12 cellular contexts compared by ENCODE assay signal in the genomic region with DNA sequence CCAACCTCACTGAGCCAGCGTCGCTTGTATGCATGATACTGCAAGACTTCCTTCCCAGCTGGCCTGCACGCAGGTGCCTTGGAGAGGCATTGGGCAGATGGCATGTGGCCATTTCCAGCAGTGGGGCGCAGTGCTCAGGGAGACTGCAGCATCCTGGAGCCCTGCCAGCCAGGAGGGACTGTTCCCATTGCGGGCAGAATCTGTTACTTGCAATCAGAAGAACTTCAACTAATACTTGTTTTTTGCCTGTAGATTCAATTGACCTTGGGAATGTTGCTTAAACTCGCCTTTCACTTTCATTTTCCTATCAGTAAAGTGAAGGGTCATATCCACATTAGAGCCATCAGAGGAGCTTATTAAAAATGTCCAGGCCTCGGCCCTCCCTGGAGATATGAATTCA. TPM values are rescaled to one million over a fixed set of nuclear protein-coding genes. Genes with fewer than 3 reads are reported as not detected.
A peak's percentile ranks its signal among the peaks of the same experiment; 100 is the strongest.
DNase-seq lines count a peak whose midpoint lies in the region; ATAC-seq and TF ChIP-seq lines count a peak whose summit lies in the region.
"Had no signal": no experiment of that assay in that cellular context is flagged by ENCODE, and none has a peak within 500 bp of the region (broad histone marks: within the 10 kb centered on the region; RNA-seq: fewer than 3 reads in every experiment).

No MANE protein-coding gene starts in this region.

- H3K36me3 ChIP-seq in breast epithelium, result no peaks in the 10 kb centered on the region
- H3K36me3 ChIP-seq in mammary epithelial cell (ENCODE audit: insufficient read depth, low read length), result peaks cover 2% of the 10 kb centered on the region
- peaks cover 0 to under 1% of the 10 kb centered on the region in 2 donors for H3K36me3 ChIP-seq in mucosa of rectum (ENCODE audit: control insufficient read depth in 2 of 2, insufficient read depth in 2 of 2, low read length in 2 of 2)
- H3K36me3 ChIP-seq in aorta (ENCODE audit: control insufficient read depth in 1 of 2, insufficient read depth in 2 of 2, low read length in 1 of 2), result no peaks in the 10 kb centered on the region

- H3K27me3 ChIP-seq in breast epithelium (no peaks in the 10 kb centered on the region), mammary epithelial cell (ENCODE audit: insufficient read depth, low read length) (no peaks in the 10 kb centered on the region), mucosa of rectum (ENCODE audit: control insufficient read depth in 2 of 2, insufficient read depth in 2 of 2, low read length in 2 of 2) (no peaks in the 10 kb centered on the region), aorta (ENCODE audit: control insufficient read depth in 1 of 2, insufficient read depth in 2 of 2, low read length in 1 of 2) (no peaks in the 10 kb centered on the region)

- POLR2A ChIA-PET in activated CD4-positive, alpha-beta memory T cell treated with anti-CD3 and anti-CD28 coated beads, Interleukin-2, amount 10 ng/mL, durations not matched to agents 7 days and 5 days (lab: Charles Lee), result no interaction called here

- H3K4me3 ChIP-seq in breast epithelium, result peak overlapping the region in 1 of 3 donors; percentile 33
- H3K4me3 ChIP-seq in mammary epithelial cell (replicated peaks in 1 of 3; ENCODE audit: insufficient read depth in 1 of 3, low read depth in 2 of 3, low read length in 3 of 3), result no peak overlapping the region
- H3K4me3 ChIP-seq in mucosa of rectum (ENCODE audit: low read length in 2 of 2), result peak overlapping the region; percentile 43 to 54
- no peak overlapping the region for H3K4me3 ChIP-seq in aorta (ENCODE audit: low read length in 2 of 2)

- no TSS peak for BruUV-seq in mammary epithelial cell (replicated peaks; lab: Mats Ljungman, UMichigan)

- TF ChIP-seq POLR2A in breast epithelium (IDR thresholded peaks at IDR 0.05), result no peak

- peaks cover 16% of the 10 kb centered on the region for H3K36me3 Mint-ChIP-seq in glutamatergic neuron (ENCODE audit: unreplicated experiment)
- H3K36me3 Mint-ChIP-seq in activated CD4-positive, alpha-beta memory T cell treated with anti-CD3 and anti-CD28 coated beads, Interleukin-2, amount 10 ng/mL, durations not matched to agents 7 days and 5 days (ENCODE audit: low read depth), result peaks cover 8% of the 10 kb centered on the region

- intact Hi-C loops in breast epithelium (cut with DNase I; ENCODE audit: low total_unique reads) (no loop called here), mammary epithelial cell (cut with micrococcal nuclease) (no loop called here), aorta (cut with DNase I) (no loop called here)

- DNase-seq in breast epithelium (ENCODE audit: low spot score in 2 of 2) (no peak), mammary epithelial cell (no peak), cerebellar nuclear complex (lab: John Stamatoyannopoulos, UW) (peak; percentile 6 to 51), aorta (peak; percentile 53 to 75), glutamatergic neuron (no peak)
- DNase-seq in activated CD4-positive, alpha-beta T cell treated with anti-CD3 and anti-CD28 coated beads, Interleukin-2, amount 50 U/mL, for 48 hours, result no peak
- no peak for DNase-seq in activated CD4-positive, alpha-beta memory T cell treated with anti-CD3 and anti-CD28 coated beads, Interleukin-2, amount 10 ng/mL, durations not matched to agents 7 days and 5 days
- DNase-seq: ACHN; effector memory CD4-positive, alpha-beta T cell; NCI-H748 treated with DMSO at 0.1 percent for 48 hours; T-helper 9 cell had no signal

- H3K27me3 Mint-ChIP-seq in glutamatergic neuron (ENCODE audit: unreplicated experiment), result peaks cover 3% of the 10 kb centered on the region
- no peaks in the 10 kb centered on the region for H3K27me3 Mint-ChIP-seq in activated CD4-positive, alpha-beta memory T cell treated with anti-CD3 and anti-CD28 coated beads, Interleukin-2, amount 10 ng/mL, durations not matched to agents 7 days and 5 days

- H3K9me3 Mint-ChIP-seq in glutamatergic neuron (ENCODE audit: unreplicated experiment), result peaks cover 2% of the 10 kb centered on the region
- no peaks in the 10 kb centered on the region for H3K9me3 Mint-ChIP-seq in activated CD4-positive, alpha-beta memory T cell treated with anti-CD3 and anti-CD28 coated beads, Interleukin-2, amount 10 ng/mL, durations not matched to agents 7 days and 5 days

- no peaks in the 10 kb centered on the region for H4K20me1 ChIP-seq in mammary epithelial cell (ENCODE audit: insufficient read depth, low read length)

- dilution Hi-C loops in mammary epithelial cell (cut with HindIII; ENCODE audit: low sequenced_read_pairs), result no loop called here

- H3K4me1 ChIP-seq in breast epithelium, result no peaks in the 10 kb centered on the region
- H3K4me1 ChIP-seq in mammary epithelial cell (ENCODE audit: insufficient read depth, low read length), result peaks cover 14% of the 10 kb centered on the region
- peaks cover 3 to 7% of the 10 kb centered on the region in 2 donors for H3K4me1 ChIP-seq in mucosa of rectum (ENCODE audit: control insufficient read depth in 2 of 2, insufficient read depth in 2 of 2, low read length in 2 of 2)
- no peaks in the 10 kb centered on the region for H3K4me1 ChIP-seq in aorta (ENCODE audit: control insufficient read depth in 1 of 2, insufficient read depth in 2 of 2, low read length in 2 of 2)

- no peak overlapping the region for H3K4me3 Mint-ChIP-seq in glutamatergic neuron (ENCODE audit: unreplicated experiment)
- no peak overlapping the region for H3K4me3 Mint-ChIP-seq in activated CD4-positive, alpha-beta memory T cell treated with anti-CD3 and anti-CD28 coated beads, Interleukin-2, amount 10 ng/mL, durations not matched to agents 7 days and 5 days

- CTCF ChIA-PET in mammary epithelial cell (lab: Charles Lee; ENCODE audit: low non-redundant PET), result no interaction called here
- CTCF ChIA-PET in activated CD4-positive, alpha-beta memory T cell treated with anti-CD3 and anti-CD28 coated beads, Interleukin-2, amount 10 ng/mL, durations not matched to agents 7 days and 5 days (lab: Charles Lee), result no interaction called here

- 89% methylated on average over 7 of the region's 7 CpGs for WGBS in mammary epithelial cell (ENCODE audit: low coverage, missing lambda C conversion rate)
- 37 to 43% methylated on average over 7 of the region's 7 CpGs for WGBS in aorta, 2 donors

- in situ Hi-C loops in mammary epithelial cell (cut with MboI; ENCODE audit: low sequenced_read_pairs in 2 of 2), result no loop called here

- H3K9me3 ChIP-seq in breast epithelium, result no peaks in the 10 kb centered on the region
- H3K9me3 ChIP-seq in mammary epithelial cell (replicated peaks; ENCODE audit: insufficient read depth, low read length), result no peaks in the 10 kb centered on the region
- H3K9me3 ChIP-seq in mucosa of rectum (ENCODE audit: control insufficient read depth in 2 of 2, low read length in 2 of 2), result no peaks in the 10 kb centered on the region
- no peaks in the 10 kb centered on the region for H3K9me3 ChIP-seq in aorta (ENCODE audit: control insufficient read depth, low read length)

- no peak overlapping the region for H3K27ac Mint-ChIP-seq in glutamatergic neuron (ENCODE audit: unreplicated experiment)
- H3K27ac Mint-ChIP-seq in activated CD4-positive, alpha-beta memory T cell treated with anti-CD3 and anti-CD28 coated beads, Interleukin-2, amount 10 ng/mL, durations not matched to agents 7 days and 5 days, result no peak overlapping the region

- H3K4me1 Mint-ChIP-seq in glutamatergic neuron (ENCODE audit: low read depth, unreplicated experiment), result no peaks in the 10 kb centered on the region
- H3K4me1 Mint-ChIP-seq in activated CD4-positive, alpha-beta memory T cell treated with anti-CD3 and anti-CD28 coated beads, Interleukin-2, amount 10 ng/mL, durations not matched to agents 7 days and 5 days, result peaks cover 5% of the 10 kb centered on the region

- H3K27ac ChIP-seq in breast epithelium (peak overlapping the region; percentile 14 to 23), mammary epithelial cell (ENCODE audit: insufficient read depth, low read depth, low read length) (no peak overlapping the region), mucosa of rectum (ENCODE audit: low read depth in 2 of 2, low read length in 2 of 2) (peak overlapping the region; percentile 44 to 72), aorta (ENCODE audit: low read depth in 1 of 2, low read length in 2 of 2) (no peak overlapping the region)

- TF ChIP-seq CTCF in breast epithelium (IDR thresholded peaks at IDR 0.05) (no peak), mammary epithelial cell (conservative IDR thresholded peaks at IDR 0.05 in 1 of 2, IDR thresholded peaks at IDR 0.05 in 1 of 2; ENCODE audit: extremely low read depth in 1 of 2, insufficient read depth in 1 of 2, low read depth in 1 of 2, low read length in 2 of 2) (no peak), glutamatergic neuron (IDR thresholded peaks at IDR 0.05; ENCODE audit: partially characterized antibody, unreplicated experiment) (no peak)

- ATAC-seq in aorta (ENCODE audit: low FRiP score), result no peak

- H3K9ac ChIP-seq in mammary epithelial cell (ENCODE audit: insufficient read depth, low read length), result no peak overlapping the region
- peak overlapping the region in 1 of 2 donors; percentile 53 for H3K9ac ChIP-seq in mucosa of rectum (ENCODE audit: low read depth in 1 of 2, low read length in 2 of 2)

- H3K79me2 ChIP-seq in mammary epithelial cell (ENCODE audit: insufficient read depth, low read length), result no peaks in the 10 kb centered on the region

- no peak overlapping the region for H3K4me2 ChIP-seq in mammary epithelial cell (ENCODE audit: insufficient read depth, low read depth, low read length)

- no peak overlapping the region for H2AFZ ChIP-seq in mammary epithelial cell (ENCODE audit: low read depth, low read length)

RNA-seq across cellular contexts. Expression of gene ANKRD9, which starts 29.8 kb away (rescaled TPM):
- total RNA-seq in breast epithelium (10 to 100 TPM; 10.4 to 24.9 (median 22.8) TPM), mammary epithelial cell (10 to 100 TPM; 11.8 to 24.0 TPM), aorta (10 to 100 TPM; 13.7 to 15.0 TPM), glutamatergic neuron (ENCODE audit: unreplicated experiment) (3.5 TPM)
- polyA plus RNA-seq in mammary epithelial cell (8.8 TPM), aorta (1 to 10 TPM; 3.0 to 5.7 TPM)
- polyA minus RNA-seq in mammary epithelial cell, result 8.6 TPM
- 10 to 100 TPM; 11.2 to 12.3 TPM for total RNA-seq in activated CD4-positive, alpha-beta memory T cell treated with anti-CD3 and anti-CD28 coated beads, Interleukin-2, amount 10 ng/mL, durations not matched to agents 7 days and 5 days

Comparison
In these comparisons a context has a peak if more than half of its experiments do, and no peak if none do; other contexts are left out.
1. H3K27ac ChIP-seq: peak in breast epithelium (2 of 2) and mucosa of rectum (2 of 2); none in mammary epithelial cell (single experiment) and aorta (0 of 2).
2. DNase-seq: peak in cerebellar nuclear complex (2 of 2) and aorta (2 of 2); none in breast epithelium (0 of 2), mammary epithelial cell (single experiment), glutamatergic neuron (single experiment), activated CD4-positive, alpha-beta T cell treated with anti-CD3 and anti-CD28 coated beads, Interleukin-2, amount 50 U/mL, for 48 hours (0 of 2) and activated CD4-positive, alpha-beta memory T cell treated with anti-CD3 and anti-CD28 coated beads, Interleukin-2, amount 10 ng/mL, durations not matched to agents 7 days and 5 days (single experiment).
3. H3K4me3 ChIP-seq: peak in mucosa of rectum (2 of 2); none in mammary epithelial cell (0 of 3) and aorta (0 of 2).